ENCODE assay signal across 1 cellular context in the genomic region with DNA sequence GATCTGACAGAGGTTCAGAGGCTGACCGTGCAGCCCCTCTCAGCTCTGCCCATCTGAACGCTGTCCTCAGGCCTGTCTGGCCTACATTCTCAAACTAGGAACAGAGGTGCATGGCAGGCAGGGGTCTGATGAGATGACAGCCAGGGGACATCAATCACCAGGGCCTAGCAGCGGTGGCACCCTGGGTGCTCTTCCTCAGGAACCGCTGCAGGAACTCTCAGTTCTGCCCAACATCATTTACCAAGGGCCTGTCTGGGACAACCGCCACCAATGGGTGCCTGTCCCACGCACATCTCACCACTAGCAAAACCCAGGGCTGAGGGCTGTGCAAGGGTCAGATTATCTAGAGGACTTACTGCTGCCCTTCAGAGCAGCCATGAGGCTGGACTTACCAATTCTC.
TF ChIP-seq lines count a peak whose summit lies in the region.

No MANE protein-coding gene starts in this region.

TF ChIP-seq in HepG2, 621 proteins besides CTCF, POLR2A, EP300 and RAD21 (continued from another document):
- TF ChIP-seq ZNF687 (CRISPR knock-in tag; IDR thresholded peaks at IDR 0.05) = peak; percentile 37; the same call in 1 of the 2 replicates
- TF ChIP-seq, protein P1, sequence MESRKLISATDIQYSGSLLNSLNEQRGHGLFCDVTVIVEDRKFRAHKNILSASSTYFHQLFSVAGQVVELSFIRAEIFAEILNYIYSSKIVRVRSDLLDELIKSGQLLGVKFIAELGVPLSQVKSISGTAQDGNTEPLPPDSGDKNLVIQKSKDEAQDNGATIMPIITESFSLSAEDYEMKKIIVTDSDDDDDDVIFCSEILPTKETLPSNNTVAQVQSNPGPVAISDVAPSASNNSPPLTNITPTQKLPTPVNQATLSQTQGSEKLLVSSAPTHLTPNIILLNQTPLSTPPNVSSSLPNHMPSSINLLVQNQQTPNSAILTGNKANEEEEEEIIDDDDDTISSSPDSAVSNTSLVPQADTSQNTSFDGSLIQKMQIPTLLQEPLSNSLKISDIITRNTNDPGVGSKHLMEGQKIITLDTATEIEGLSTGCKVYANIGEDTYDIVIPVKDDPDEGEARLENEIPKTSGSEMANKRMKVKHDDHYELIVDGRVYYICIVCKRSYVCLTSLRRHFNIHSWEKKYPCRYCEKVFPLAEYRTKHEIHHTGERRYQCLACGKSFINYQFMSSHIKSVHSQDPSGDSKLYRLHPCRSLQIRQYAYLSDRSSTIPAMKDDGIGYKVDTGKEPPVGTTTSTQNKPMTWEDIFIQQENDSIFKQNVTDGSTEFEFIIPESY (CRISPR knock-in tag; IDR thresholded peaks at IDR 0.05) = peak; percentile 62; the same call in 1 of the 2 replicates
